ENCODE assay signal across 24 cellular contexts in the genomic region with DNA sequence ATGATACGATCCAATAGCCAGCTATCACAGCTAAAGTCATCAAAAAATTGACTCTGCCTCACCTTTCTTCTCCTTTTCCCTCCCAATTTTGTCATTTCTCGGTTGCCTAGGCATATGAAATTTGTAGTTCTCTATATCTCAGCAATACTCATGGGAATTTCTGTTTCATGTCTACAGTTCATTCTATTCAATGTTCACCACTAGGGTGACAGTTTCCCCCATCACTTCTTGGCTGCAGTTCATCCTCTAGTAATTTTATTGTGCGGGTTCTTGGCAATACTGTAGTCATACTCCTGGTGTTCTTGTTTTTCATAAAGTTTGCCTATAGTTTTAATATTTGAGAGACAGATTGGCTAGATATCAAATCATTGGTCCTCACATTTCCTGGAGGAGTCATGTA.
"Had no signal": no experiment of that assay in that cellular context is flagged by ENCODE, and none has a peak within 500 bp of the region (broad histone marks: within the 10 kb centered on the region; RNA-seq: fewer than 3 reads in every experiment).

No MANE protein-coding gene starts in this region.

- H3K27ac ChIP-seq: breast epithelium, esophagus muscularis mucosa, gastrocnemius medialis, spleen, thoracic aorta, upper lobe of left lung had no signal

- DNase-seq: activated CD4-positive, alpha-beta T cell treated with anti-CD3 and anti-CD28 coated beads for 1 hour; activated CD4-positive, alpha-beta T cell treated with anti-CD3 and anti-CD28 coated beads, Interleukin-2, amount 50 U/mL, for 1 hour; activated CD8-positive, alpha-beta memory T cell treated with anti-CD3 and anti-CD28 coated beads for 24 hours; activated CD8-positive, alpha-beta memory T cell treated with anti-CD3 and anti-CD28 coated beads, Interleukin-2, amount 50 U/mL, for 4 hours; activated naive CD4-positive, alpha-beta T cell; activated T-cell treated with anti-CD3 and anti-CD28 coated beads, Interleukin-2, amount 50 U/mL, for 4 hours; effector memory CD4-positive, alpha-beta T cell; gastrocnemius medialis; head of caudate nucleus; hypothalamus; left cardiac atrium; midbrain; natural killer cell; spleen; stimulated activated CD4-positive, alpha-beta T cell treated with anti-CD3 and anti-CD28 coated beads, Interleukin-4, amount 100 ng/mL, for 1 hour; stimulated activated naive CD4-positive, alpha-beta T cell treated with Interleukin-2 at 50 U/mL for 16 hours; upper lobe of left lung had no signal

- H3K27me3 Mint-ChIP-seq: activated naive CD8-positive, alpha-beta T cell; central memory CD8-positive, alpha-beta T cell had no signal

- H3K9me3 ChIP-seq: breast epithelium, esophagus muscularis mucosa, spleen, thoracic aorta, upper lobe of left lung had no signal

- H3K27ac Mint-ChIP-seq: activated naive CD8-positive, alpha-beta T cell; activated T-helper 2 cell treated with anti-CD3 and anti-CD28 coated beads, Interferon-gamma antibody, Interleukin-2, Interleukin-4, amounts not matched to agents 10 μg/mL and 5 μg/mL and 100 μg/mL, durations not matched to agents 14 hours and 24 hours and 36 hours; natural killer cell; progenitor cell of endocrine pancreas had no signal

- H3K9me3 Mint-ChIP-seq: activated T-cell treated with anti-CD3 and anti-CD28 coated beads, Interleukin-2, amount 50 U/mL, for 4 hours; central memory CD8-positive, alpha-beta T cell; natural killer cell had no signal

- H3K4me1 ChIP-seq: breast epithelium, esophagus muscularis mucosa, gastrocnemius medialis, spleen, upper lobe of left lung had no signal

- H3K4me3 Mint-ChIP-seq: activated naive CD8-positive, alpha-beta T cell; activated T-cell treated with anti-CD3 and anti-CD28 coated beads, Interleukin-2, amount 50 U/mL, for 4 hours; central memory CD8-positive, alpha-beta T cell; natural killer cell had no signal

- H3K4me3 ChIP-seq: breast epithelium, esophagus muscularis mucosa, gastrocnemius medialis, spleen, thoracic aorta, upper lobe of left lung had no signal

- H3K27me3 ChIP-seq: breast epithelium, esophagus muscularis mucosa, gastrocnemius medialis, spleen, upper lobe of left lung had no signal

- H3K36me3 ChIP-seq: breast epithelium, esophagus muscularis mucosa, gastrocnemius medialis, spleen, thoracic aorta, upper lobe of left lung had no signal

- H3K36me3 Mint-ChIP-seq: natural killer cell had no signal

- ATAC-seq: activated T-cell treated with anti-CD3 and anti-CD28 coated beads, Interleukin-2, amount 50 U/mL, for 4 hours; gastrocnemius medialis; left cardiac atrium; natural killer cell had no signal
